In genomic region chr1:23168462-23169218, GRCh38 we compare ENCODE assay signal across 8 cellular contexts. TPM values are rescaled to one million over a fixed set of nuclear protein-coding genes. Genes with fewer than 3 reads are reported as not detected.
A peak's percentile ranks its signal among the peaks of the same experiment; 100 is the strongest.
DNase-seq lines count a peak whose midpoint lies in the region; ATAC-seq and TF ChIP-seq lines count a peak whose summit lies in the region.

Gene LUZP1 (minus strand): TSS chr1:23168856.

- H3K27me3 ChIP-seq in ectodermal cell (ENCODE audit: control insufficient read depth, insufficient read depth, low read length, poor library complexity, severe bottlenecking) (no peaks in the 10 kb centered on the region), lower lobe of right lung (ENCODE audit: low read depth) (no peaks in the 10 kb centered on the region)

- intact Hi-C loops in lower lobe of right lung (cut with DNase I), result no loop called here

- DNase-seq in SIG-M5 treated with dmso at 0.1 percent for 504 hours (lab: John Stamatoyannopoulos, UW; ENCODE audit: unreplicated experiment) (peak; percentile 65), SIG-M5 (lab: John Stamatoyannopoulos, UW) (no peak), NK-92 (lab: John Stamatoyannopoulos, UW; ENCODE audit: unreplicated experiment) (peak; percentile 34), lower lobe of right lung (peak; percentile 90)
- DNase-seq in activated CD8-positive, alpha-beta memory T cell treated with anti-CD3 and anti-CD28 coated beads for 24 hours, result peak; percentile 95
- peak; percentile 71 to 86 (median 77) for DNase-seq in stimulated activated CD4-positive, alpha-beta T cell treated with anti-CD3 and anti-CD28 coated beads, TNF-alpha, amount 100 ng/mL, for 1 hour (ENCODE audit: low read depth in 3 of 3, low spot score in 1 of 3)

- ATAC-seq in HG03442 (IDR thresholded peaks at IDR 0.05; ENCODE audit: unreplicated experiment), result peak; percentile 64
- peak; percentile 96 for ATAC-seq in lower lobe of right lung

- H3K27ac ChIP-seq in ectodermal cell (ENCODE audit: insufficient read depth, low read depth, low read length, poor library complexity, severe bottlenecking) (peak within 1 kb of the TSS; percentile 92), lower lobe of right lung (peak within 1 kb of the TSS; percentile 91)

- H3K4me1 ChIP-seq in ectodermal cell (ENCODE audit: control insufficient read depth, insufficient read depth, low read length) (no peaks in the 10 kb centered on the region), lower lobe of right lung (peaks cover 52% of the 10 kb centered on the region)

- no peaks in the 10 kb centered on the region for H3K36me3 ChIP-seq in ectodermal cell (ENCODE audit: control insufficient read depth, insufficient read depth, low read length)
- no peaks in the 10 kb centered on the region for H3K36me3 ChIP-seq in lower lobe of right lung

- no peak for TF ChIP-seq CTCF in lower lobe of right lung (IDR thresholded peaks at IDR 0.05)

- H3K4me3 ChIP-seq in ectodermal cell (ENCODE audit: insufficient read depth, low read depth, low read length), result peak within 1 kb of the TSS; percentile 74
- peak within 1 kb of the TSS; percentile 75 for H3K4me3 ChIP-seq in lower lobe of right lung

- whole genome bisulfite sequencing in ectodermal cell, 2 experiments, result 15 to 16% methylated on average over 56 of the region's 56 CpGs

- no peaks in the 10 kb centered on the region for H3K9me3 ChIP-seq in ectodermal cell (ENCODE audit: control insufficient read depth, low read length)
- no peaks in the 10 kb centered on the region for H3K9me3 ChIP-seq in lower lobe of right lung

RNA-seq across cellular contexts. Expression of gene LUZP1, which starts in this region (rescaled TPM):
- polyA plus RNA-seq in ectodermal cell (2013, experiment 1 of 4), result 35.9 TPM
- 47.3 TPM for polyA plus RNA-seq in ectodermal cell (2013, experiment 2 of 4)
- 26.5 TPM for polyA plus RNA-seq in ectodermal cell (2013, experiment 3 of 4)
- 30.3 TPM for polyA plus RNA-seq in ectodermal cell (2013, experiment 4 of 4)
- total RNA-seq in lower lobe of right lung, result 32.5 TPM
